Comparison of ENCODE assay signal across 15 cellular contexts in genomic region chr19:18513868-18514267, GRCh38. TPM values are rescaled to one million over a fixed set of nuclear protein-coding genes. Genes with fewer than 3 reads are reported as not detected.
A peak's percentile ranks its signal among the peaks of the same experiment; 100 is the strongest.
DNase-seq lines count a peak whose midpoint lies in the region; ATAC-seq, FAIRE-seq and TF ChIP-seq lines count a peak whose summit lies in the region.
"Had no signal": no experiment of that assay in that cellular context is flagged by ENCODE, and none has a peak within 500 bp of the region (broad histone marks: within the 10 kb centered on the region; RNA-seq: fewer than 3 reads in every experiment).

No MANE protein-coding gene starts in this region.

- no peak for TF ChIP-seq CTCF in spleen (IDR thresholded peaks at IDR 0.05 in 8 of 11, conservative IDR thresholded peaks at IDR 0.05 in 3 of 11)

- no peak for TF ChIP-seq POLR2A in spleen (IDR thresholded peaks at IDR 0.05)

- H3K27ac Mint-ChIP-seq in CD4-positive, alpha-beta memory T cell = peak overlapping the region in 6 of 7 donors; percentile 47 to 74 (median 59)

- POLR2A ChIA-PET in CD4-positive, alpha-beta memory T cell (lab: Charles Lee; ENCODE audit: partially characterized antibody) = interaction anchor here (0.9 kb wide), 1 partner anchor 18 kb away, joined by 3 read pairs; no protein-coding TSS in a partner anchor

- WGBS in spleen, 5 donors = 81 to 93% (median 89%) methylated on average over 11 of the region's 11 CpGs

- H3K4me1 ChIP-seq in CD4-positive, alpha-beta memory T cell (ENCODE audit: insufficient read depth, low read length) = peaks cover 76% of the 10 kb centered on the region
- H3K4me1 ChIP-seq in spleen = peaks cover 35 to 99% (median 79%) of the 10 kb centered on the region in 6 donors

- intact Hi-C loops in CD4-positive, alpha-beta memory T cell (cut with micrococcal nuclease) = no loop called here
- intact Hi-C loops in left ventricle myocardium superior (cut with micrococcal nuclease) (loop anchor here (10.0 kb wide), 1 partner anchor 49 kb away; no protein-coding TSS in a partner anchor), spleen (cut with DNase I; ENCODE audit: low total_unique reads) (no loop called here)

- ATAC-seq in left ventricle myocardium superior (peak; percentile 80), HG02970 (IDR thresholded peaks at IDR 0.05; ENCODE audit: low FRiP score, unreplicated experiment) (no peak)
- ATAC-seq: pancreas had no signal

- DNase-seq in CD4-positive, alpha-beta memory T cell = no peak
- DNase-seq in cerebellar cortex (ENCODE audit: low spot score) (peak; percentile 66), left ventricle myocardium superior (peak; percentile 79), spleen (no peak), HTR-8/SVneo (ENCODE audit: insufficient read length, low spot score) (no peak), COR-L47 (lab: John Stamatoyannopoulos, UW) (no peak)
- DNase-seq in activated effector memory CD4-positive, alpha-beta T cell treated with anti-CD3 and anti-CD28 coated beads, Interleukin-2, amount 50 U/mL, for 16 hours = no peak
- DNase-seq: activated naive CD8-positive, alpha-beta T cell treated with anti-CD3 and anti-CD28 coated beads for 36 hours; AML-193; DMS153; NCI-H1694; OCI-M1 had no signal

- no peaks in the 10 kb centered on the region for H3K27me3 ChIP-seq in CD4-positive, alpha-beta memory T cell (ENCODE audit: insufficient read depth, low read length)
- no peaks in the 10 kb centered on the region for H3K27me3 ChIP-seq in spleen (replicated peaks in 1 of 7)
- H3K27me3 ChIP-seq: pancreas had no signal

- H3K9me3 Mint-ChIP-seq in CD4-positive, alpha-beta memory T cell = no peaks in the 10 kb centered on the region
- H3K9me3 Mint-ChIP-seq: activated naive CD8-positive, alpha-beta T cell treated with anti-CD3 and anti-CD28 coated beads for 36 hours had no signal

- peaks cover 0 to 6% of the 10 kb centered on the region in 2 donors for H3K36me3 Mint-ChIP-seq in CD4-positive, alpha-beta memory T cell
- H3K36me3 Mint-ChIP-seq: activated naive CD8-positive, alpha-beta T cell treated with anti-CD3 and anti-CD28 coated beads for 36 hours had no signal

- CTCF ChIA-PET in CD4-positive, alpha-beta memory T cell (lab: Charles Lee; ENCODE audit: partially characterized antibody) = interaction anchor here (0.6 kb wide), 1 partner anchor 57 kb away, joined by 3 read pairs; no protein-coding TSS in a partner anchor

- H3K9me3 ChIP-seq in CD4-positive, alpha-beta memory T cell (ENCODE audit: control insufficient read depth in 1 of 2, low read length in 2 of 2) = no peaks in the 10 kb centered on the region
- H3K9me3 ChIP-seq in spleen = no peaks in the 10 kb centered on the region
- H3K9me3 ChIP-seq: pancreas had no signal

- no peak overlapping the region for H3K4me3 ChIP-seq in CD4-positive, alpha-beta memory T cell (ENCODE audit: low read length in 2 of 2)
- H3K4me3 ChIP-seq in spleen = no peak overlapping the region
- H3K4me3 ChIP-seq: pancreas had no signal

- no peaks in the 10 kb centered on the region for H3K27me3 Mint-ChIP-seq in CD4-positive, alpha-beta memory T cell
- H3K27me3 Mint-ChIP-seq: activated naive CD8-positive, alpha-beta T cell treated with anti-CD3 and anti-CD28 coated beads for 36 hours had no signal

- peaks cover 31 to 91% (median 57%) of the 10 kb centered on the region in 4 donors for H3K4me1 Mint-ChIP-seq in CD4-positive, alpha-beta memory T cell

- no peak overlapping the region for H3K4me3 Mint-ChIP-seq in CD4-positive, alpha-beta memory T cell
- H3K4me3 Mint-ChIP-seq: activated naive CD8-positive, alpha-beta T cell treated with anti-CD3 and anti-CD28 coated beads for 36 hours had no signal

- H3K27ac ChIP-seq in CD4-positive, alpha-beta memory T cell (ENCODE audit: low read depth, low read length) = no peak overlapping the region
- H3K27ac ChIP-seq in spleen = peak overlapping the region in 5 of 8 donors; percentile 32 to 99 (median 88)

- H3K36me3 ChIP-seq in CD4-positive, alpha-beta memory T cell (ENCODE audit: insufficient read depth, low read length) = no peaks in the 10 kb centered on the region
- H3K36me3 ChIP-seq in spleen = peaks cover 0 to 6% (median 0%) of the 10 kb centered on the region in 6 donors
- H3K36me3 ChIP-seq: pancreas had no signal

- FAIRE-seq in HTR-8/SVneo (lab: Jason Lieb, UNC) = no peak
- FAIRE-seq: keratinocyte, pancreas had no signal

RNA-seq across cellular contexts. Expression of gene ELL, which starts 8.0 kb away (rescaled TPM):
- total RNA-seq in CD4-positive, alpha-beta memory T cell = 10 to 100 TPM; 34.9 to 35.9 TPM
- polyA plus RNA-seq in CD4-positive, alpha-beta memory T cell = 10 to 100 TPM in 1 of 2 donors, 1 to 10 TPM in 1; 6.5 to 16.7 TPM
- total RNA-seq in left ventricle myocardium superior (9.3 TPM), spleen (10 to 100 TPM; 23.0 to 44.8 (median 32.1) TPM)
- 10 to 100 TPM in 1 of 3 donors, 1 to 10 TPM in 2; 4.5 to 14.2 (median 7.9) TPM for polyA plus RNA-seq in spleen

RNA-seq across cellular contexts. Expression of gene FKBP8, which starts 29.5 kb away (rescaled TPM):
- 100 to 1,000 TPM; 231 to 249 TPM for total RNA-seq in CD4-positive, alpha-beta memory T cell
- 100 to 1,000 TPM in 1 of 2 donors, 10 to 100 TPM in 1; 82.4 to 130 TPM for polyA plus RNA-seq in CD4-positive, alpha-beta memory T cell
- total RNA-seq in left ventricle myocardium superior (181 TPM), spleen (100 to 1,000 TPM; 183 to 309 (median 203) TPM)
- polyA plus RNA-seq in spleen = 100 to 1,000 TPM; 131 to 276 (median 141) TPM

RNA-seq across cellular contexts. Expression of gene KXD1, which starts 43.8 kb away (rescaled TPM):
- total RNA-seq in CD4-positive, alpha-beta memory T cell = 10 to 100 TPM; 95.3 to 95.6 TPM
- polyA plus RNA-seq in CD4-positive, alpha-beta memory T cell = 10 to 100 TPM; 88.8 to 94.3 TPM
- total RNA-seq in left ventricle myocardium superior (43.9 TPM), spleen (10 to 100 TPM; 63.9 to 90.9 (median 75.7) TPM)
- 10 to 100 TPM; 65.9 to 78.5 (median 68.9) TPM for polyA plus RNA-seq in spleen

RNA-seq across cellular contexts. Expression of gene UBA52, which starts 57.8 kb away (rescaled TPM):
- total RNA-seq in CD4-positive, alpha-beta memory T cell = 1,000 to 10,000 TPM; 1,962 to 1,978 TPM
- polyA plus RNA-seq in CD4-positive, alpha-beta memory T cell = 1,000 to 10,000 TPM; 1,135 to 1,692 TPM
- total RNA-seq in left ventricle myocardium superior (725 TPM), spleen (1,000 to 10,000 TPM in 3 of 7 donors, 100 to 1,000 TPM in 4; 650 to 1,362 (median 985) TPM)
- 1,000 to 10,000 TPM; 1,341 to 2,132 (median 1,852) TPM for polyA plus RNA-seq in spleen

Comparison
In these comparisons a context has a peak if more than half of its experiments do, and no peak if none do; other contexts are left out.
1. DNase-seq: peak in cerebellar cortex (single experiment) and left ventricle myocardium superior (single experiment); none in CD4-positive, alpha-beta memory T cell (0 of 5), spleen (single experiment), HTR-8/SVneo (single experiment), COR-L47 (single experiment) and activated effector memory CD4-positive, alpha-beta T cell treated with anti-CD3 and anti-CD28 coated beads, Interleukin-2, amount 50 U/mL, for 16 hours (single experiment).